9 cellular contexts compared by ENCODE assay signal in the genomic region with DNA sequence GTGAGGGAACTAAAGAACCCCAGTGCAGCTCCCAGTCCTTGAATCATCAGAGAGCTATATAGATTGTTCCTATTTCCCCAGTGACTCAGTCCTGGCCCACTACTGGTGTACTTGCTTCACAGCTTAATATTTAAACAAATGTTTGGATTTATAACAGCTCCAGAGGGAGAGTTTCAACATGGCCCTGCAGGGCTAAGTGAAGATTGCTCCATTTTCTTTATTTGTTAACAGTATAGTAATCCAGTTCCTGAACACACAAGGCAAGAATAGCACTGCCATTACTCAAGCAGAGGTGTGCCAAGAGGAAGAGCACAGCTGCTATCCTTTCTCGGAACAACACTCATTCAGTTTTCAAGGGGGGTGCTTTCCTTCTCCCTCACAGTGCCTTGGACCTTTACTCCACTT. TPM values are rescaled to one million over a fixed set of nuclear protein-coding genes. Genes with fewer than 3 reads are reported as not detected.
A peak's percentile ranks its signal among the peaks of the same experiment; 100 is the strongest.
DNase-seq lines count a peak whose midpoint lies in the region; ATAC-seq, FAIRE-seq and TF ChIP-seq lines count a peak whose summit lies in the region.
"Had no signal": no experiment of that assay in that cellular context is flagged by ENCODE, and none has a peak within 500 bp of the region (broad histone marks: within the 10 kb centered on the region; RNA-seq: fewer than 3 reads in every experiment).

No MANE protein-coding gene starts in this region.

- H3K56ac ChIP-seq in IMR-90 (ENCODE audit: extremely low read depth, insufficient read depth, low read length), result no peak overlapping the region

- no peaks in the 10 kb centered on the region for H3K9me3 Mint-ChIP-seq in glutamatergic neuron (ENCODE audit: unreplicated experiment)

- H4K20me1 ChIP-seq in IMR-90 (ENCODE audit: insufficient read depth, low read length), result peaks cover 8% of the 10 kb centered on the region; the same call in 1 of the 2 replicates

- H3K36me3 Mint-ChIP-seq in glutamatergic neuron (ENCODE audit: unreplicated experiment), result no peaks in the 10 kb centered on the region

- BruUV-seq in IMR-90 (replicated peaks; lab: Mats Ljungman, UMichigan), result no TSS peak

- no peak overlapping the region for H3K4me3 Mint-ChIP-seq in glutamatergic neuron (ENCODE audit: unreplicated experiment)

- peak overlapping the region; percentile 71; the same call in 1 of the 2 replicates for H3K4ac ChIP-seq in IMR-90 (ENCODE audit: low read depth, low read length)

- peaks cover 3% of the 10 kb centered on the region for H3K27me3 Mint-ChIP-seq in glutamatergic neuron (ENCODE audit: unreplicated experiment)

- H4K91ac ChIP-seq in IMR-90 (ENCODE audit: insufficient read depth, low read depth, low read length), result peak overlapping the region; percentile 67; the same call in 1 of the 2 replicates

- TF ChIP-seq POLR2A in IMR-90 (IDR thresholded peaks at IDR 0.05; ENCODE audit: low read depth, low read length), result no peak

- no CpG with 5 or more reads among the region's 1 CpG for WGBS in IMR-90 (ENCODE audit: extremely low coverage in 2 of 2, insufficient read length in 1 of 2), 2 experiments
- 4 to 11% methylated on average over 1 of the region's 1 CpG for WGBS in lung, 2 donors

- H2BK120ac ChIP-seq in IMR-90 (ENCODE audit: low read depth, low read length), result peak overlapping the region; percentile 76; the same call in 1 of the 2 replicates

- H3K9me3 ChIP-seq in IMR-90 (ENCODE audit: control insufficient read depth, insufficient read depth, low read length) (no peaks in the 10 kb centered on the region), lung (ENCODE audit: control insufficient read depth in 2 of 2, insufficient read depth in 1 of 2, low read length in 1 of 2) (no peaks in the 10 kb centered on the region)

- in situ Hi-C loops in ACHN (cut with HindIII; ENCODE audit: low pct_ligation_motif_present, low pct_unique_long_range_greater_than_20kb, low sequenced_read_pairs) (no loop called here), IMR-90 (cut with MboI; ENCODE audit: low sequenced_read_pairs) (no loop called here)

- FAIRE-seq in bronchial epithelial cell (lab: Jason Lieb, UNC), result peak; percentile 83

- peak overlapping the region; percentile 88; the same call in 1 of the 2 replicates for H3K27ac ChIP-seq in IMR-90 (ENCODE audit: insufficient read depth, low read length)
- H3K27ac ChIP-seq in lung (ENCODE audit: low read depth in 1 of 2, low read length in 1 of 2), result peak overlapping the region; percentile 43 to 89
- H3K27ac ChIP-seq: parathyroid adenoma had no signal

- no peak overlapping the region for H3K4me3 ChIP-seq in IMR-90 (ENCODE audit: insufficient read depth, low read depth, low read length)
- H3K4me3 ChIP-seq in bronchial epithelial cell (ENCODE audit: low read depth, low read length), result no peak overlapping the region
- H3K4me3 ChIP-seq in lung, result no peak overlapping the region

- no peak overlapping the region for H3K18ac ChIP-seq in IMR-90 (ENCODE audit: low read depth, low read length)

- no peak overlapping the region for H3K23ac ChIP-seq in IMR-90 (ENCODE audit: low read depth, low read length)

- H3K27ac Mint-ChIP-seq in glutamatergic neuron (ENCODE audit: unreplicated experiment), result no peak overlapping the region

- H2BK5ac ChIP-seq in IMR-90 (ENCODE audit: low read depth, low read length, poor library complexity, severe bottlenecking), result peak overlapping the region; percentile 82

- H3K4me1 Mint-ChIP-seq in glutamatergic neuron (ENCODE audit: low read depth, unreplicated experiment), result no peaks in the 10 kb centered on the region

- no peak overlapping the region for H3K14ac ChIP-seq in IMR-90 (replicated peaks; ENCODE audit: low read depth, low read length)

- H3K9me1 ChIP-seq in IMR-90 (ENCODE audit: insufficient read depth, low read length), result peaks cover 22% of the 10 kb centered on the region

- no peaks in the 10 kb centered on the region for H3K36me3 ChIP-seq in IMR-90 (ENCODE audit: control insufficient read depth, insufficient read depth, low read length)
- H3K36me3 ChIP-seq in bronchial epithelial cell (ENCODE audit: control insufficient read depth, insufficient read depth, low read length), result no peaks in the 10 kb centered on the region
- no peaks in the 10 kb centered on the region for H3K36me3 ChIP-seq in lung (ENCODE audit: control insufficient read depth in 2 of 2, insufficient read depth in 2 of 2, low read length in 2 of 2)

- no peak overlapping the region for H2AK5ac ChIP-seq in IMR-90 (ENCODE audit: low read depth, low read length)

- TF ChIP-seq CTCF in IMR-90 (conservative IDR thresholded peaks at IDR 0.05; ENCODE audit: low read depth, low read length) (0 out of 2 replicates have a peak, but pooled peaks have one; percentile 9), bronchial epithelial cell (IDR thresholded peaks at IDR 0.05; ENCODE audit: insufficient read depth, low read length, severe bottlenecking) (peak; percentile 2), lung (IDR thresholded peaks at IDR 0.05; ENCODE audit: control extremely low read depth, extremely low read depth) (no peak), glutamatergic neuron (IDR thresholded peaks at IDR 0.05; ENCODE audit: partially characterized antibody, unreplicated experiment) (no peak)

- H3K4me1 ChIP-seq in IMR-90 (ENCODE audit: control insufficient read depth, insufficient read depth, low read length), result peaks cover 28% of the 10 kb centered on the region
- peaks cover 5 to 20% of the 10 kb centered on the region in 2 donors for H3K4me1 ChIP-seq in lung (ENCODE audit: control insufficient read depth in 2 of 2, insufficient read depth in 2 of 2, low read length in 2 of 2)
- H3K4me1 ChIP-seq: parathyroid adenoma had no signal

- no peak overlapping the region for H2AK9ac ChIP-seq in IMR-90 (replicated peaks; ENCODE audit: low read depth, low read length, poor library complexity)

- H2BK15ac ChIP-seq in IMR-90 (ENCODE audit: low read depth, low read length), result peak overlapping the region; percentile 26; the same call in 2 of the 3 replicates

- peak; percentile 89 for DNase-seq in ACHN
- peak; percentile 96 for DNase-seq in IMR-90
- peak; percentile 99 for DNase-seq in bronchial epithelial cell (ENCODE audit: low read depth)
- DNase-seq in lung (ENCODE audit: low spot score), result peak; percentile 64
- no peak for DNase-seq in glutamatergic neuron

- POLR2A ChIA-PET in IMR-90 (lab: Charles Lee; ENCODE audit: unreplicated experiment), result interaction anchor here (1.0 kb wide), 1 partner anchor 239 kb away, joined by 3 read pairs; a partner anchor contains a TSS

- peak overlapping the region; percentile 81; the same call in 1 of the 2 replicates for H2BK20ac ChIP-seq in IMR-90 (ENCODE audit: low read depth, low read length)

- peaks cover 13 to 36% of the 10 kb centered on the region in 2 experiments for H3K79me1 ChIP-seq in IMR-90 (ENCODE audit: low read depth in 1 of 2, low read length in 2 of 2)

- TF ChIP-seq RAD21 in IMR-90 (IDR thresholded peaks at IDR 0.05; ENCODE audit: low read length), result no peak

- H2AFZ ChIP-seq in IMR-90 (replicated peaks; ENCODE audit: low read length, poor library complexity), result no peak overlapping the region
- H2AFZ ChIP-seq: parathyroid adenoma had no signal

- H4K5ac ChIP-seq in IMR-90 (ENCODE audit: low read depth, low read length), result no peak overlapping the region

- H3K4me2 ChIP-seq in IMR-90 (ENCODE audit: low read depth, low read length), result peak overlapping the region; percentile 57; the same call in 1 of the 2 replicates

- dilution Hi-C loops in IMR-90 (cut with HindIII; ENCODE audit: low sequenced_read_pairs, unreplicated experiment), result no loop called here

- CTCF ChIA-PET in IMR-90 (lab: Yijun Ruan, JAX), result interaction anchor here (1.1 to 1.6 kb wide), 3 partner anchors 44 to 212 kb away, joined by 3 read pairs; no protein-coding TSS in a partner anchor

- peak; percentile 60 for ATAC-seq in IMR-90 (ENCODE audit: low read depth)
- ATAC-seq in lung (ENCODE audit: insufficient read depth, low FRiP score), result peak; percentile 66
- no peak for ATAC-seq in HG02588 (IDR thresholded peaks at IDR 0.05; ENCODE audit: unreplicated experiment)
- no peak for ATAC-seq in GM21423 (IDR thresholded peaks at IDR 0.05; ENCODE audit: unreplicated experiment)
- no peak for ATAC-seq in GM18520 (IDR thresholded peaks at IDR 0.05; ENCODE audit: unreplicated experiment)

- intact Hi-C loops in IMR-90 (cut with micrococcal nuclease), result loop anchor here (2.0 kb wide), 1 partner anchor 63 kb away; no protein-coding TSS in a partner anchor

- H3K27me3 ChIP-seq in IMR-90 (ENCODE audit: control insufficient read depth, insufficient read depth, low read length), result no peaks in the 10 kb centered on the region
- no peaks in the 10 kb centered on the region for H3K27me3 ChIP-seq in bronchial epithelial cell (ENCODE audit: control insufficient read depth, insufficient read depth, low read length)
- H3K27me3 ChIP-seq in lung (ENCODE audit: control insufficient read depth, insufficient read depth), result no peaks in the 10 kb centered on the region

- H4K8ac ChIP-seq in IMR-90 (ENCODE audit: low read depth in 2 of 2, low read length in 2 of 2), result peak overlapping the region in 1 of 2 experiments; percentile 67; a peak in 1 of 4 replicates

- H3K9ac ChIP-seq in IMR-90 (ENCODE audit: low read depth, low read length), result no peak overlapping the region
- H3K9ac ChIP-seq: parathyroid adenoma had no signal

TF ChIP-seq in IMR-90, 13 proteins besides CTCF, POLR2A, EP300 and RAD21 (continues in another document):
- TF ChIP-seq BHLHE40 (IDR thresholded peaks at IDR 0.05; ENCODE audit: low read depth, low read length), result no peak
- TF ChIP-seq RCOR1 (IDR thresholded peaks at IDR 0.05; ENCODE audit: insufficient replicate concordance, low read length), result no peak
- no peak for TF ChIP-seq MXI1 (IDR thresholded peaks at IDR 0.05; ENCODE audit: borderline replicate concordance, low read depth, low read length)
- TF ChIP-seq CHD1 (IDR thresholded peaks at IDR 0.05; ENCODE audit: low read depth, low read length), result no peak
- TF ChIP-seq CEBPB (IDR thresholded peaks at IDR 0.05; ENCODE audit: low read depth, low read length), result peak; percentile 93
- TF ChIP-seq FOS (IDR thresholded peaks at IDR 0.05; ENCODE audit: low read depth, low read length), result peak; percentile 72; the same call in 1 of the 2 replicates

RNA-seq across cellular contexts. Expression of gene SQOR, which starts 6.5 kb away (rescaled TPM):
- 39.2 and 40.3 TPM in 2 replicates for total RNA-seq in IMR-90 (2012; rRNA removed)
- 21.2 and 22.1 TPM in 2 replicates for polyA plus RNA-seq in IMR-90 (2012; rRNA removed)
- polyA plus RNA-seq in IMR-90 (2012; cell fraction: cytosol; rRNA removed), result 18.5 and 19.9 TPM in 2 replicates
- polyA plus RNA-seq in IMR-90 (2012; cell fraction: nucleus; rRNA removed; ENCODE audit: low replicate concordance), result 7.4 and 18.0 TPM in 2 replicates
- total RNA-seq in bronchial epithelial cell, result 310 and 317 TPM in 2 replicates
- 100 to 1,000 TPM in 1 of 2 donors, 10 to 100 TPM in 1; 53.9 to 115 TPM for total RNA-seq in lung
- 100 to 1,000 TPM in 1 of 2 donors, 10 to 100 TPM in 1; 83.7 to 157 TPM for polyA plus RNA-seq in lung
- total RNA-seq in glutamatergic neuron (ENCODE audit: unreplicated experiment), result not detected

RNA-seq across cellular contexts. Expression of gene BLOC1S6, which starts 54.2 kb away (rescaled TPM):
- total RNA-seq in IMR-90 (2012; rRNA removed), result 40.9 and 78.3 TPM in 2 replicates
- 17.9 and 21.7 TPM in 2 replicates for polyA plus RNA-seq in IMR-90 (2012; rRNA removed)
- polyA plus RNA-seq in IMR-90 (2012; cell fraction: cytosol; rRNA removed), result 7.2 and 12.0 TPM in 2 replicates
- 2.2 and 9.9 TPM in 2 replicates for polyA plus RNA-seq in IMR-90 (2012; cell fraction: nucleus; rRNA removed; ENCODE audit: low replicate concordance)
- total RNA-seq in bronchial epithelial cell, result 48.6 and 49.0 TPM in 2 replicates
- 10 to 100 TPM; 34.5 to 56.5 TPM for total RNA-seq in lung
- 10 to 100 TPM; 15.2 to 26.1 TPM for polyA plus RNA-seq in lung
- 38.7 TPM for total RNA-seq in glutamatergic neuron (ENCODE audit: unreplicated experiment)

Comparison
In these comparisons a context has a peak if more than half of its experiments do, and no peak if none do; other contexts are left out.
1. ATAC-seq: peak in IMR-90 (single experiment) and lung (single experiment); none in HG02588 (single experiment), GM21423 (single experiment) and GM18520 (single experiment).
2. CTCF ChIP-seq: peak in IMR-90 (single experiment) and bronchial epithelial cell (single experiment); none in lung (single experiment) and glutamatergic neuron (single experiment).
3. RNA of gene SQOR, which starts 6.5 kb away (total RNA-seq): 310 to 317 TPM in bronchial epithelial cell, 53.9 to 115 TPM in lung and 39.2 to 40.3 TPM in IMR-90; not detected in glutamatergic neuron (single experiment); every median in the first group is over 10 times any median in the second.